ENCODE assay signal across 3 cellular contexts in genomic region chr16:48813485-48813884, GRCh38.
"Had no signal": no experiment of that assay in that cellular context is flagged by ENCODE, and none has a peak within 500 bp of the region (broad histone marks: within the 10 kb centered on the region; RNA-seq: fewer than 3 reads in every experiment).

No MANE protein-coding gene starts in this region.

- H3K4me3 ChIP-seq: GM12878 had no signal

- DNase-seq: GDM1, GF-D8 had no signal

- ATAC-seq: GM12878 had no signal
